In genomic region chr3:127865941-127866340, GRCh38 we compare ENCODE assay signal across 16 cellular contexts. TPM values are rescaled to one million over a fixed set of nuclear protein-coding genes. Genes with fewer than 3 reads are reported as not detected.
DNase-seq lines count a peak whose midpoint lies in the region; ATAC-seq and TF ChIP-seq lines count a peak whose summit lies in the region.
"Had no signal": no experiment of that assay in that cellular context is flagged by ENCODE, and none has a peak within 500 bp of the region (broad histone marks: within the 10 kb centered on the region; RNA-seq: fewer than 3 reads in every experiment).

No MANE protein-coding gene starts in this region.

- H3K4me3 ChIP-seq in adipocyte (ENCODE audit: low read length) = no peak overlapping the region

- H3K27me3 Mint-ChIP-seq in natural killer cell (ENCODE audit: low read depth in 2 of 2) = peaks cover 3 to 6% of the 10 kb centered on the region in 2 donors

- no peaks in the 10 kb centered on the region for H3K36me3 ChIP-seq in adipocyte (ENCODE audit: control insufficient read depth, insufficient read depth, low read length, severe bottlenecking)

- H3K27ac Mint-ChIP-seq in natural killer cell = no peak overlapping the region
- H3K27ac Mint-ChIP-seq: activated CD8-positive, alpha-beta memory T cell treated with anti-CD3 and anti-CD28 coated beads, Interleukin-2, amount 10 ng/mL, durations not matched to agents 7 days and 5 days; immature natural killer cell; nephron; T-helper 17 cell had no signal

- no peak overlapping the region for H3K4me3 Mint-ChIP-seq in natural killer cell
- H3K4me3 Mint-ChIP-seq: activated CD8-positive, alpha-beta memory T cell treated with anti-CD3 and anti-CD28 coated beads, Interleukin-2, amount 10 ng/mL, durations not matched to agents 7 days and 5 days; immature natural killer cell; nephron; T-helper 17 cell had no signal

- no peaks in the 10 kb centered on the region for H3K36me3 Mint-ChIP-seq in natural killer cell
- H3K36me3 Mint-ChIP-seq: activated CD8-positive, alpha-beta memory T cell treated with anti-CD3 and anti-CD28 coated beads, Interleukin-2, amount 10 ng/mL, durations not matched to agents 7 days and 5 days; immature natural killer cell had no signal

- H3K9ac ChIP-seq in adipocyte (ENCODE audit: low read length) = no peak overlapping the region

- no peaks in the 10 kb centered on the region for H3K4me1 Mint-ChIP-seq in natural killer cell
- H3K4me1 Mint-ChIP-seq: immature natural killer cell, nephron, T-helper 17 cell had no signal

- peaks cover 5% of the 10 kb centered on the region for H3K9me3 ChIP-seq in adipocyte (ENCODE audit: control insufficient read depth, low read length)

- peaks cover 4% of the 10 kb centered on the region for H3K4me1 ChIP-seq in adipocyte (ENCODE audit: control insufficient read depth, insufficient read depth, low read length)

- H3K9me3 Mint-ChIP-seq in natural killer cell = no peaks in the 10 kb centered on the region
- H3K9me3 Mint-ChIP-seq: immature natural killer cell had no signal

- H3K27me3 ChIP-seq in adipocyte (replicated peaks; ENCODE audit: control insufficient read depth, insufficient read depth, low read length) = peaks cover 10% of the 10 kb centered on the region

- intact Hi-C loops in natural killer cell (cut with micrococcal nuclease) = no loop called here

- ATAC-seq in GM19463 (IDR thresholded peaks at IDR 0.05; ENCODE audit: unreplicated experiment) = no peak
- ATAC-seq in natural killer cell = no peak
- no peak for ATAC-seq in GM21526 (IDR thresholded peaks at IDR 0.05; ENCODE audit: low FRiP score, unreplicated experiment)
- ATAC-seq: activated CD8-positive, alpha-beta memory T cell treated with anti-CD3 and anti-CD28 coated beads, Interleukin-2, amount 10 ng/mL, durations not matched to agents 7 days and 5 days; T-helper 17 cell had no signal

- TF ChIP-seq CTCF in natural killer cell (IDR thresholded peaks at IDR 0.05) = no peak

- DNase-seq in AG08395 (ENCODE audit: low spot score) = peak; percentile 45
- DNase-seq in HCEC 1CT = peak; percentile 75
- peak; percentile 25 for DNase-seq in adipocyte (ENCODE audit: low read depth)
- DNase-seq in iris pigment epithelial cell (ENCODE audit: low read depth) = peak; percentile 85
- DNase-seq in nucleus accumbens (lab: John Stamatoyannopoulos, UW) = no peak
- no peak for DNase-seq in natural killer cell
- DNase-seq: activated CD8-positive, alpha-beta memory T cell treated with anti-CD3 and anti-CD28 coated beads, Interleukin-2, amount 10 ng/mL, durations not matched to agents 7 days and 5 days; anterior cingulate cortex; COR-L47; immature natural killer cell; KBM-7; NCI-H2107; T-helper 17 cell had no signal

RNA-seq across cellular contexts. Expression of gene MGLL, which starts 43.6 kb away (rescaled TPM):
- total RNA-seq in natural killer cell = 1 to 10 TPM; 2.7 to 4.6 (median 3.0) TPM

RNA-seq across cellular contexts. Expression of gene KBTBD12, which starts 49.1 kb away (rescaled TPM):
- under 1 TPM in 1 of 3 donors, not detected in 2; 0.12 TPM for total RNA-seq in natural killer cell
- total RNA-seq: activated CD8-positive, alpha-beta memory T cell treated with anti-CD3 and anti-CD28 coated beads, Interleukin-2, amount 10 ng/mL, durations not matched to agents 7 days and 5 days had no signal

Comparison
In these comparisons a context has a peak if more than half of its experiments do, and no peak if none do; other contexts are left out.
1. DNase-seq: peak in AG08395 (single experiment), HCEC 1CT (single experiment), adipocyte (single experiment) and iris pigment epithelial cell (single experiment); none in nucleus accumbens (0 of 56) and natural killer cell (single experiment).